1 cellular context compared by ENCODE assay signal in genomic region chr6:7087491-7087979, GRCh38.
TF ChIP-seq lines count a peak whose summit lies in the region.

No MANE protein-coding gene starts in this region.

TF ChIP-seq in GM23338, 12 proteins besides CTCF, POLR2A, EP300 and RAD21 (continued from another document):
- TF ChIP-seq ZNF462 (CRISPR knock-in tag; IDR thresholded peaks at IDR 0.05) = no peak
- TF ChIP-seq EZH2phosphoT487 (IDR thresholded peaks at IDR 0.05; ENCODE audit: unreplicated experiment) = no peak
- TF ChIP-seq POLR2AphosphoS5 (IDR thresholded peaks at IDR 0.05; ENCODE audit: low read depth) = no peak
TF ChIP-seq in GM23338: peak in this region for 0.
